29 cellular contexts compared by ENCODE assay signal in genomic region chr16:2492292-2492691, GRCh38. TPM values are rescaled to one million over a fixed set of nuclear protein-coding genes. Genes with fewer than 3 reads are reported as not detected.
"Had no signal": no experiment of that assay in that cellular context is flagged by ENCODE, and none has a peak within 500 bp of the region (broad histone marks: within the 10 kb centered on the region; RNA-seq: fewer than 3 reads in every experiment).

No MANE protein-coding gene starts in this region.

- H3K9ac ChIP-seq: SK-N-SH had no signal

- H3K27ac ChIP-seq: cardiac muscle cell, SJSA1 had no signal

- H3K27me3 ChIP-seq: cardiac muscle cell, SJSA1 had no signal

- H3K4me2 ChIP-seq: SK-N-SH had no signal

- DNase-seq: activated CD4-positive, alpha-beta T cell treated with anti-CD3 and anti-CD28 coated beads, Interleukin-2, amount 10 ng/mL, durations not matched to agents 24 days and 14 days; activated CD4-positive, alpha-beta T cell treated with anti-CD3 and anti-CD28 coated beads, Interleukin-2, amount 50 U/mL, for 4 hours; activated CD8-positive, alpha-beta T cell treated with anti-CD3 and anti-CD28 coated beads for 36 hours; activated effector memory CD4-positive, alpha-beta T cell treated with anti-CD3 and anti-CD28 coated beads, Interleukin-2, amount 50 U/mL, for 16 hours; activated naive CD4-positive, alpha-beta T cell; activated naive CD4-positive, alpha-beta T cell treated with anti-CD3 and anti-CD28 coated beads, Interleukin-2, amount 50 U/mL, for 16 hours; activated naive CD8-positive, alpha-beta T cell treated with anti-CD3 and anti-CD28 coated beads for 36 hours; activated T-cell treated with anti-CD3 and anti-CD28 coated beads, Interleukin-2, amount 50 U/mL, for 1 hour; activated T-cell treated with anti-CD3 and anti-CD28 coated beads, Interleukin-2, amount 50 U/mL, for 72 hours; amniotic stem cell; aorta; Karpas-422; KBM-7; NCI-H1105; NCI-H1417 treated with DMSO at 0.1 percent for 48 hours; NCI-H187 treated with DMSO at 0.1 percent for 48 hours; NCI-H2081 treated with DMSO at 0.1 percent for 48 hours; NCI-H345; NCI-H524 treated with DMSO at 0.1 percent for 48 hours; SHP77 treated with DMSO at 0.1 percent for 48 hours; SK-N-SH had no signal

- ATAC-seq: activated CD8-positive, alpha-beta T cell treated with anti-CD3 and anti-CD28 coated beads for 36 hours; activated T-cell treated with anti-CD3 and anti-CD28 coated beads, Interleukin-2, amount 50 U/mL, for 72 hours; activated T-helper 17 cell treated with anti-CD3 and anti-CD28 coated beads, Interleukin-2, amount 50 U/mL, for 72 hours; Panc1 had no signal

- H3K9me3 ChIP-seq: SJSA1, SK-N-SH had no signal

- FAIRE-seq: TTC549 had no signal

- H3K4me3 ChIP-seq: cardiac muscle cell, SJSA1 had no signal

RNA-seq across cellular contexts. Expression of gene NTN3, which starts 21.2 kb away (rescaled TPM):
- total RNA-seq: activated CD4-positive, alpha-beta T cell treated with anti-CD3 and anti-CD28 coated beads, Interleukin-2, amount 10 ng/mL, durations not matched to agents 24 days and 14 days; activated CD8-positive, alpha-beta memory T cell treated with anti-CD3 and anti-CD28 coated beads for 36 hours; activated CD8-positive, alpha-beta T cell treated with anti-CD3 and anti-CD28 coated beads for 36 hours; activated naive CD8-positive, alpha-beta T cell treated with anti-CD3 and anti-CD28 coated beads for 36 hours; activated T-cell treated with anti-CD3 and anti-CD28 coated beads, Interleukin-2, amount 50 U/mL, for 72 hours; MCF 10A; RPMI7951 had no signal
- polyA plus RNA-seq: aorta had no signal
